ENCODE assay signal across 8 cellular contexts in genomic region chr1:85641598-85642556, GRCh38.
A peak's percentile ranks its signal among the peaks of the same experiment; 100 is the strongest.
DNase-seq lines count a peak whose midpoint lies in the region; ATAC-seq, FAIRE-seq and TF ChIP-seq lines count a peak whose summit lies in the region.
"Not testable (repeated sequence)": the region's sequence is repeated elsewhere in the genome, so short reads cannot be mapped to it uniquely, and the experiment has no call there.

No MANE protein-coding gene starts in this region.

- DNase-seq in COR-L47 (lab: John Stamatoyannopoulos, UW) (peak; percentile 13), NCI-H1436 (lab: John Stamatoyannopoulos, UW) (peak; percentile 1), NCI-H510A (lab: John Stamatoyannopoulos, UW) (peak; percentile 46), SHP77 (lab: John Stamatoyannopoulos, UW) (peak; percentile 40 to 53), HepG2 (ENCODE audit: low spot score) (peak; percentile 69), renal cortical epithelial cell (ENCODE audit: low read depth) (peak; percentile 22)
- not testable (repeated sequence) for DNase-seq in epithelial cell of proximal tubule (ENCODE audit: low read depth)

- not testable (repeated sequence) for TF ChIP-seq EP300 in HepG2 (IDR thresholded peaks at IDR 0.05; ENCODE audit: low read depth in 2 of 2, low read length in 2 of 2); HepG2 (CRISPR knock-in tag; IDR thresholded peaks at IDR 0.05; ENCODE audit: borderline replicate concordance)

- H3K4me2 ChIP-seq in HepG2 (ENCODE audit: low read depth, low read length) = peak overlapping the region; percentile 70

- H3K27me3 ChIP-seq in HepG2 (ENCODE audit: control insufficient read depth in 1 of 2, insufficient read depth in 2 of 2, low read length in 2 of 2) = not testable (repeated sequence)

- ATAC-seq in HepG2 = peak; percentile 76

- TF ChIP-seq POLR2A in HepG2 (IDR thresholded peaks at IDR 0.05; ENCODE audit: insufficient read depth in 1 of 2, low read depth in 2 of 2, low read length in 2 of 2) = peak in 1 of 2 experiments; percentile 40; a peak in 1 of 4 replicates

- not testable (repeated sequence) for H3K79me2 ChIP-seq in HepG2 (ENCODE audit: insufficient read depth, low read length)

- TF ChIP-seq CTCF in HEK293 (tag by site-specific recombination; IDR thresholded peaks at IDR 0.05); epithelial cell of proximal tubule (conservative IDR thresholded peaks at IDR 0.05; ENCODE audit: low read depth, low read length): not testable (repeated sequence)
- peak; percentile 39; the same call in 1 of the 2 replicates for TF ChIP-seq CTCF in HepG2 (CRISPR knock-in tag; IDR thresholded peaks at IDR 0.05)

- WGBS in HepG2 (ENCODE audit: low lambda C conversion rate) = 42% methylated on average over 12 of the region's 24 CpGs

- BruUV-seq in HepG2 (replicated peaks; lab: Mats Ljungman, UMichigan) = TSS peak; percentile 67

- not testable (repeated sequence) for H3K27ac ChIP-seq in HEK293 (ENCODE audit: extremely low read depth, low read depth, low read length)
- H3K27ac ChIP-seq in HepG2 (ENCODE audit: extremely low read length, insufficient read depth, low read length) = peak overlapping the region; percentile 75

- peak; percentile 50 for FAIRE-seq in HepG2 (lab: Jason Lieb, UNC)

- not testable (repeated sequence) for H2AFZ ChIP-seq in HepG2 (ENCODE audit: low read length)

- not testable (repeated sequence) for H4K20me1 ChIP-seq in HepG2 (ENCODE audit: insufficient read depth, low read length)

- not testable (repeated sequence) for H3K9me3 ChIP-seq in HEK293 (ENCODE audit: control insufficient read depth, insufficient read depth, low read depth, low read length)
- peaks cover 17% of the 10 kb centered on the region for H3K9me3 ChIP-seq in HepG2 (ENCODE audit: low read length)

- not testable (repeated sequence) for H3K4me3 ChIP-seq in HEK293 (ENCODE audit: low read depth, low read length)
- peak overlapping the region; percentile 33 for H3K4me3 ChIP-seq in epithelial cell of proximal tubule (ENCODE audit: low read depth, low read length)
- peak overlapping the region; percentile 26 to 54 (median 44); a peak in 5 of 6 replicates for H3K4me3 ChIP-seq in HepG2 (replicated peaks in 1 of 3; ENCODE audit: insufficient read depth in 1 of 3, low read depth in 2 of 3, low read length in 3 of 3)

- POLR2A ChIA-PET in HEK293 (lab: Yijun Ruan, JAX) = interaction anchor here (1.1 kb wide), 1 partner anchor 60 kb away, joined by 4 read pairs; no protein-coding TSS in a partner anchor
- POLR2A ChIA-PET in HepG2 (lab: Yijun Ruan, JAX) = interaction anchor here (0.9 to 1.8 kb wide), 12 partner anchors 13 to 71 kb away, joined by 3 to 31 read pairs (median 4); partner anchors contain the start of genes CCN1 and ZNHIT6

- not testable (repeated sequence) for H3K36me3 ChIP-seq in HEK293 (ENCODE audit: control insufficient read depth in 2 of 2, insufficient read depth in 1 of 2, low read length in 2 of 2); HepG2 (replicated peaks in 1 of 2; ENCODE audit: control insufficient read depth in 1 of 2, insufficient read depth in 2 of 2, low read length in 2 of 2)

- TF ChIP-seq RAD21 in HepG2 (CRISPR knock-in tag; IDR thresholded peaks at IDR 0.05) = not testable (repeated sequence)

- not testable (repeated sequence) for H3K4me1 ChIP-seq in HEK293 (ENCODE audit: control insufficient read depth, insufficient read depth, low read length)
- peaks cover 20% of the 10 kb centered on the region for H3K4me1 ChIP-seq in HepG2 (ENCODE audit: insufficient read depth, low read length)

- intact Hi-C loops in HepG2 (cut with micrococcal nuclease; ENCODE audit: unreplicated experiment) = loop anchor here (1.0 to 5.0 kb wide), 2 partner anchors 30 to 60 kb away; partner anchors contain the start of gene CCN1

- in situ Hi-C loops in HepG2 (cut with HindIII; ENCODE audit: extremely low pct_ligation_motif_present, low pct_unique_long_range_greater_than_20kb) = not testable (repeated sequence)

- H3K9ac ChIP-seq in HepG2 (ENCODE audit: insufficient read depth, low read depth, low read length) = peak overlapping the region; percentile 60

- CTCF ChIA-PET in HEK293 (lab: Yijun Ruan, JAX) = interaction anchor here (0.6 kb wide), 1 partner anchor 361 kb away, joined by 3 read pairs; no protein-coding TSS in a partner anchor
- CTCF ChIA-PET in HepG2 (lab: Yijun Ruan, JAX; ENCODE audit: low intra/inter-chr PET ratio, low total read pairs) = not testable (repeated sequence)

TF ChIP-seq in HEK293, 187 proteins besides CTCF, POLR2A, EP300 and RAD21:
- TF ChIP-seq ZFP69B (tag by site-specific recombination; IDR thresholded peaks at IDR 0.05) (0 out of 2 replicates have a peak, but pooled peaks have one; percentile 48), KLF1 (tag by site-specific recombination; IDR thresholded peaks at IDR 0.05) (peak; percentile 66), SETDB1 (IDR thresholded peaks at IDR 0.05; ENCODE audit: insufficient read length, low read length) (peak; percentile 51), ZNF341 (tag by site-specific recombination; IDR thresholded peaks at IDR 0.05; ENCODE audit: low read depth) (peak; percentile 72), ZBTB48 (tag by site-specific recombination; IDR thresholded peaks at IDR 0.05) (peak; percentile 55)

TF ChIP-seq in HepG2, 621 proteins besides CTCF, POLR2A, EP300 and RAD21 (continues in another document):
- TF ChIP-seq, protein P1, sequence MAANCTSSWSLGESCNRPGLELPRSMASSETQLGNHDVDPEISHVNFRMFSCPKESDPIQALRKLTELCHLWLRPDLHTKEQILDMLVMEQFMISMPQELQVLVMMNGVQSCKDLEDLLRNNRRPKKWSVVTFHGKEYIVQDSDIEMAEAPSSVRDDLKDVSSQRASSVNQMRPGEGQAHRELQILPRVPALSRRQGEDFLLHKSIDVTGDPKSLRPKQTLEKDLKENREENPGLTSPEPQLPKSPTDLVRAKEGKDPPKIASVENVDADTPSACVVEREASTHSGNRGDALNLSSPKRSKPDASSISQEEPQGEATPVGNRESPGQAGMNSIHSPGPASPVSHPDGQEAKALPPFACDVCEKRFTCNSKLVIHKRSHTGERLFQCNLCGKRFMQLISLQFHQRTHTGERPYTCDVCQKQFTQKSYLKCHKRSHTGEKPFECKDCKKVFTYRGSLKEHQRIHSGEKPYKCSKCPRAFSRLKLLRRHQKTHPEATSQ (CRISPR knock-in tag; IDR thresholded peaks at IDR 0.05; ENCODE audit: borderline replicate concordance) = 0 out of 2 replicates have a peak, but pooled peaks have one; percentile 25
- TF ChIP-seq ZBTB33 (CRISPR knock-in tag; IDR thresholded peaks at IDR 0.05) = peak; percentile 58; the same call in 1 of the 2 replicates
- not testable (repeated sequence) for TF ChIP-seq CREB1 (IDR thresholded peaks at IDR 0.05)
- peak; percentile 71 for TF ChIP-seq CREB1 (CRISPR knock-in tag; IDR thresholded peaks at IDR 0.05)
- TF ChIP-seq ZNF891 (CRISPR knock-in tag; IDR thresholded peaks at IDR 0.05) = 0 out of 2 replicates have a peak, but pooled peaks have one; percentile 39
- TF ChIP-seq TFAP4 (IDR thresholded peaks at IDR 0.05; ENCODE audit: borderline replicate concordance, low read depth) = 0 out of 2 replicates have a peak, but pooled peaks have one; percentile 7
- TF ChIP-seq, protein P2, sequence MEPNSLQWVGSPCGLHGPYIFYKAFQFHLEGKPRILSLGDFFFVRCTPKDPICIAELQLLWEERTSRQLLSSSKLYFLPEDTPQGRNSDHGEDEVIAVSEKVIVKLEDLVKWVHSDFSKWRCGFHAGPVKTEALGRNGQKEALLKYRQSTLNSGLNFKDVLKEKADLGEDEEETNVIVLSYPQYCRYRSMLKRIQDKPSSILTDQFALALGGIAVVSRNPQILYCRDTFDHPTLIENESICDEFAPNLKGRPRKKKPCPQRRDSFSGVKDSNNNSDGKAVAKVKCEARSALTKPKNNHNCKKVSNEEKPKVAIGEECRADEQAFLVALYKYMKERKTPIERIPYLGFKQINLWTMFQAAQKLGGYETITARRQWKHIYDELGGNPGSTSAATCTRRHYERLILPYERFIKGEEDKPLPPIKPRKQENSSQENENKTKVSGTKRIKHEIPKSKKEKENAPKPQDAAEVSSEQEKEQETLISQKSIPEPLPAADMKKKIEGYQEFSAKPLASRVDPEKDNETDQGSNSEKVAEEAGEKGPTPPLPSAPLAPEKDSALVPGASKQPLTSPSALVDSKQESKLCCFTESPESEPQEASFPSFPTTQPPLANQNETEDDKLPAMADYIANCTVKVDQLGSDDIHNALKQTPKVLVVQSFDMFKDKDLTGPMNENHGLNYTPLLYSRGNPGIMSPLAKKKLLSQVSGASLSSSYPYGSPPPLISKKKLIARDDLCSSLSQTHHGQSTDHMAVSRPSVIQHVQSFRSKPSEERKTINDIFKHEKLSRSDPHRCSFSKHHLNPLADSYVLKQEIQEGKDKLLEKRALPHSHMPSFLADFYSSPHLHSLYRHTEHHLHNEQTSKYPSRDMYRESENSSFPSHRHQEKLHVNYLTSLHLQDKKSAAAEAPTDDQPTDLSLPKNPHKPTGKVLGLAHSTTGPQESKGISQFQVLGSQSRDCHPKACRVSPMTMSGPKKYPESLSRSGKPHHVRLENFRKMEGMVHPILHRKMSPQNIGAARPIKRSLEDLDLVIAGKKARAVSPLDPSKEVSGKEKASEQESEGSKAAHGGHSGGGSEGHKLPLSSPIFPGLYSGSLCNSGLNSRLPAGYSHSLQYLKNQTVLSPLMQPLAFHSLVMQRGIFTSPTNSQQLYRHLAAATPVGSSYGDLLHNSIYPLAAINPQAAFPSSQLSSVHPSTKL (CRISPR knock-in tag; IDR thresholded peaks at IDR 0.05) = peak; percentile 65; the same call in 1 of the 2 replicates
